ENCODE assay signal across 38 cellular contexts in genomic region chr19:3533563-3534216, GRCh38. TPM values are rescaled to one million over a fixed set of nuclear protein-coding genes. Genes with fewer than 3 reads are reported as not detected.
"Had no signal": no experiment of that assay in that cellular context is flagged by ENCODE, and none has a peak within 500 bp of the region (broad histone marks: within the 10 kb centered on the region; RNA-seq: fewer than 3 reads in every experiment).

No MANE protein-coding gene starts in this region.

- FAIRE-seq: astrocyte, TTC549 had no signal

- ATAC-seq: activated naive CD4-positive, alpha-beta T cell treated with anti-CD3 and anti-CD28 coated beads, Interleukin-2, amount 50 U/mL, for 72 hours; activated T-cell treated with anti-CD3 and anti-CD28 coated beads, Interleukin-2, amount 50 U/mL, for 72 hours; activated T-helper 17 cell treated with anti-CD3 and anti-CD28 coated beads, Interleukin-2, amount 50 U/mL, for 72 hours; body of pancreas; PC-3 had no signal

- DNase-seq: activated B cell treated with CpG ODN at 0.5 μM for 24 hours; activated CD4-positive, alpha-beta memory T cell treated with anti-CD3 and anti-CD28 coated beads for 36 hours; activated CD4-positive, alpha-beta T cell treated with anti-CD3 and anti-CD28 coated beads for 4 hours; activated CD4-positive, alpha-beta T cell treated with anti-CD3 and anti-CD28 coated beads, Interleukin-2, amount 50 U/mL, for 1 hour; activated CD4-positive, CD25-positive, alpha-beta regulatory T cell treated with anti-CD3 and anti-CD28 coated beads, Interleukin-2, amount 50 U/mL, for 72 hours; activated CD8-positive, alpha-beta memory T cell treated with anti-CD3 and anti-CD28 coated beads, Interleukin-2, amount 50 U/mL, for 4 hours; activated effector memory CD4-positive, alpha-beta T cell treated with anti-CD3 and anti-CD28 coated beads, Interleukin-2, amount 50 U/mL, for 16 hours; activated naive CD4-positive, alpha-beta T cell treated with Interleukin-2 at 50 U/mL for 16 hours; activated T-cell treated with anti-CD3 and anti-CD28 coated beads for 4 hours; activated T-cell treated with anti-CD3 and anti-CD28 coated beads, Interleukin-2, amount 50 U/mL, for 72 hours; body of pancreas; MM.1S; MV-4-11; NCI-H1092; NCI-H146; NCI-H187; NCI-H2029 treated with DMSO at 0.1 percent for 48 hours; NCI-H2107; NCI-H2171; NCI-H510A; NCI-H526; NCI-H748 treated with DMSO at 0.1 percent for 48 hours; NK-92 treated with Interleukin-12 subunit alpha and Interleukin-12 subunit beta, amount 100 ng/mL, for 24 hours; PC-3; Peyer's patch; RPMI8226; SHP77 treated with DMSO at 0.1 percent for 48 hours; SK-N-SH had no signal

- H3K9me3 ChIP-seq: adrenal gland, body of pancreas, breast epithelium, Peyer's patch, SJSA1, SK-N-SH had no signal

- H3K27me3 Mint-ChIP-seq: activated B cell treated with CpG ODN at 0.5 μM for 24 hours; activated CD4-positive, alpha-beta memory T cell treated with anti-CD3 and anti-CD28 coated beads for 36 hours; activated T-helper 17 cell treated with anti-CD3 and anti-CD28 coated beads, Interleukin-2, amount 50 U/mL, for 72 hours had no signal

- H3K4me3 ChIP-seq: adrenal gland, body of pancreas, breast epithelium, Peyer's patch, SJSA1 had no signal

- H3K4me1 Mint-ChIP-seq: activated B cell treated with CpG ODN at 0.5 μM for 24 hours; activated T-helper 17 cell treated with anti-CD3 and anti-CD28 coated beads, Interleukin-2, amount 50 U/mL, for 72 hours had no signal

- H3K27ac Mint-ChIP-seq: activated B cell treated with CpG ODN at 0.5 μM for 24 hours; activated CD4-positive, alpha-beta memory T cell treated with anti-CD3 and anti-CD28 coated beads for 36 hours; activated T-cell treated with anti-CD3 and anti-CD28 coated beads, Interleukin-2, amount 50 U/mL, for 72 hours; activated T-helper 17 cell treated with anti-CD3 and anti-CD28 coated beads, Interleukin-2, amount 50 U/mL, for 72 hours; T-helper 1 cell treated with Interleukin-12 subunit alpha and Interleukin-12 subunit beta and Interleukin-4 antibody, amounts not matched to agents 30 μg/mL and 1 μg/mL, for 36 hours; T-helper 2 cell treated with Interferon-gamma antibody and Interleukin-4, amounts not matched to agents 5 μg/mL and 100 μg/mL, for 36 hours had no signal

- H3K27ac ChIP-seq: adrenal gland, body of pancreas, breast epithelium, Peyer's patch, SJSA1 had no signal

- H3K9me3 Mint-ChIP-seq: activated B cell treated with CpG ODN at 0.5 μM for 24 hours; activated CD4-positive, alpha-beta memory T cell treated with anti-CD3 and anti-CD28 coated beads for 36 hours; activated naive CD4-positive, alpha-beta T cell treated with anti-CD3 and anti-CD28 coated beads, Interleukin-2, amount 50 U/mL, for 72 hours; activated T-cell treated with anti-CD3 and anti-CD28 coated beads, Interleukin-2, amount 50 U/mL, for 72 hours; activated T-helper 17 cell treated with anti-CD3 and anti-CD28 coated beads, Interleukin-2, amount 50 U/mL, for 72 hours; T-helper 1 cell treated with Interleukin-12 subunit alpha and Interleukin-12 subunit beta and Interleukin-4 antibody, amounts not matched to agents 30 μg/mL and 1 μg/mL, for 36 hours; T-helper 2 cell treated with Interferon-gamma antibody and Interleukin-4, amounts not matched to agents 5 μg/mL and 100 μg/mL, for 36 hours had no signal

- H3K4me3 Mint-ChIP-seq: activated B cell treated with CpG ODN at 0.5 μM for 24 hours; activated CD4-positive, alpha-beta memory T cell treated with anti-CD3 and anti-CD28 coated beads for 36 hours; activated T-cell treated with anti-CD3 and anti-CD28 coated beads, Interleukin-2, amount 50 U/mL, for 72 hours; activated T-helper 17 cell treated with anti-CD3 and anti-CD28 coated beads, Interleukin-2, amount 50 U/mL, for 72 hours; T-helper 1 cell treated with Interleukin-12 subunit alpha and Interleukin-12 subunit beta and Interleukin-4 antibody, amounts not matched to agents 30 μg/mL and 1 μg/mL, for 36 hours; T-helper 2 cell treated with Interferon-gamma antibody and Interleukin-4, amounts not matched to agents 5 μg/mL and 100 μg/mL, for 36 hours had no signal

- H3K9ac ChIP-seq: SK-N-SH had no signal

- H3K4me2 ChIP-seq: SK-N-SH had no signal

- H3K4me1 ChIP-seq: body of pancreas, Peyer's patch had no signal

- H3K27me3 ChIP-seq: adrenal gland, body of pancreas, breast epithelium, Peyer's patch, SJSA1 had no signal

RNA-seq across cellular contexts. Expression of gene TEKTIP1, which starts 5.3 kb away (rescaled TPM):
- total RNA-seq: LHCN-M2, PC-3 had no signal
